ENCODE assay signal across 1 cellular context in genomic region chr19:41904118-41904870, GRCh38.
TF ChIP-seq lines count a peak whose summit lies in the region.

No MANE protein-coding gene starts in this region.

TF ChIP-seq in liver, 16 proteins besides CTCF, POLR2A, EP300 and RAD21:
- TF ChIP-seq SP1 (IDR thresholded peaks at IDR 0.05) (peak; percentile 51), HNF4A (conservative IDR thresholded peaks at IDR 0.05) (no peak)
